In the genomic region with DNA sequence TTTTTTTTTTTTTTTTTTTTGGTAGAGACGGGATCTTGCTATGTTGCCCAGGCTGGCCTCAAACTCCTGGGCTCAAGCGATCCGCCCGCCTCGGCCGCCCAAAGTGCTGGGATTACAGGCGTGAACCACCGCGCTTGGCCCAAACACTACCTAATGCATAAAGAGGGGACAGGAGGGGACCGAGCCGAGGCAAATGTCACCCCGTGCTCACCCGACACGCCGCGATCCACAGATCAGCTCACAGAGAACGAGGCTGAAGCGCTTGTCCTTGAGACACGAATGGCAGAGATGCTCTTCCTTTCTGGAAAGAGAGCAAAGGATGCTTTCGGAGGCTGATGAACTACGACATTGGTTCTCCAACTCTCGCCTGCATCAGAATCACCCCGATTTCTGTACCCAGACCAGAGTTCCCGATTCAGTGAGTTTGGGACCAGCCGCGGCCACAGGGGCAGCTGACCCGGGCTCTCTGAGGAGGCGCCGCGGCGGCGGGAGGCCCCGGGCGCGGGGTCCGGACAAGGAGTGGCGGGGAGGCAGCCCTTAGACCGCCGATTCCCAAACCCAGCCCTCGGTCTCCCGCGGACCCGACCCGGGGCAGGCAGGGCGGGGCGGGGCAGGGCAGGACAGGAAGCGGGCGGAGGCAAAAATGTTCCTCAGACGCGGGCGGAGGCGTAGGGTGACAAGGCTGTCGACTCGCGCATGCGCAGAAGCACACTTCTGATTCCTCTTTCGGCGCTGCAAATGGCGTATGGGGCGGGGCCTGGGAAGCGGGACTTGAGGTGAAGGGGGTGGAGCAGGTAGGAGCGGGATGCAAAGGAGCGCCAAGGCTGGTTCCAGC, we compare ENCODE assay signal across 7 cellular contexts.
DNase-seq lines count a peak whose midpoint lies in the region; ATAC-seq and TF ChIP-seq lines count a peak whose summit lies in the region.

Gene ZNF699, minus strand, starts transcription at position 700 of the 835 bp plus-strand sequence. CDS start 4,719 bp downstream, outside the sequence.

- ATAC-seq in GM18505 (IDR thresholded peaks at IDR 0.05; ENCODE audit: unreplicated experiment) (peak; percentile 93), HG02970 (IDR thresholded peaks at IDR 0.05; ENCODE audit: low FRiP score, unreplicated experiment) (peak; percentile 96)

- DNase-seq in NCI-H187 treated with DMSO at 0.1 percent for 48 hours (lab: John Stamatoyannopoulos, UW) (peak; percentile 57), T-helper 9 cell (peak; percentile 96), astrocyte of the hippocampus (ENCODE audit: low read depth, low spot score) (peak; percentile 99), hypothalamus (lab: John Stamatoyannopoulos, UW) (peak; percentile 81 to 98 (median 94)), retinal pigment epithelial cell (ENCODE audit: low read depth) (peak; percentile 84)

- H3K4me3 ChIP-seq in retinal pigment epithelial cell (ENCODE audit: low read length), result peak within 1 kb of the TSS; percentile 86

- peak; percentile 69 for TF ChIP-seq POLR2A in GM18505 (IDR thresholded peaks at IDR 0.05; ENCODE audit: borderline replicate concordance, extremely low read depth, insufficient read depth, insufficient read length)

- no peak for TF ChIP-seq CTCF in retinal pigment epithelial cell (conservative IDR thresholded peaks at IDR 0.05; ENCODE audit: low read depth, low read length)

Comparison
In these comparisons a context has a peak if more than half of its experiments do, and no peak if none do; other contexts are left out.
1. Peak in every context shown above with its lines: DNase-seq, ATAC-seq and H3K4me3 ChIP-seq.